In genomic region chr6:105810105-105810921, GRCh38 we compare ENCODE assay signal across 8 cellular contexts.
DNase-seq lines count a peak whose midpoint lies in the region; ATAC-seq and TF ChIP-seq lines count a peak whose summit lies in the region.

No MANE protein-coding gene starts in this region.

- H3K27ac ChIP-seq in MM.1S (ENCODE audit: low read length) (peak overlapping the region; percentile 39; the same call in 1 of the 2 replicates), heart left ventricle (peak overlapping the region in 4 of 12 donors; percentile 3 to 71 (median 20))

- no peaks in the 10 kb centered on the region for H4K20me1 ChIP-seq in MM.1S (ENCODE audit: insufficient read depth, low read length)

- BruUV-seq in Calu3 (replicated peaks; lab: Mats Ljungman, UMichigan) = no TSS peak

- H3K9me3 ChIP-seq in MM.1S (replicated peaks; ENCODE audit: insufficient read depth, low read length) (no peaks in the 10 kb centered on the region), heart left ventricle (no peaks in the 10 kb centered on the region)

- ATAC-seq in GM21723 (IDR thresholded peaks at IDR 0.05; ENCODE audit: unreplicated experiment) (peak; percentile 73), heart left ventricle (peak; percentile 78 to 94 (median 91)), GM19328 (IDR thresholded peaks at IDR 0.05; ENCODE audit: unreplicated experiment) (no peak)
- peak; percentile 90 for ATAC-seq in activated CD8-positive, alpha-beta T cell treated with anti-CD3 and anti-CD28 coated beads, Interleukin-2, amount 10 ng/mL, durations not matched to agents 7 days and 5 days

- H3K36me3 ChIP-seq in MM.1S (replicated peaks; ENCODE audit: insufficient read depth, low read length) (no peaks in the 10 kb centered on the region), heart left ventricle (no peaks in the 10 kb centered on the region)

- H3K79me2 ChIP-seq in MM.1S (ENCODE audit: low read length) = no peaks in the 10 kb centered on the region

- DNase-seq in Calu3 (peak; percentile 23), MM.1S (peak; percentile 73), heart left ventricle (peak in 4 of 5 donors; percentile 42 to 57 (median 48)), DMS79 (lab: John Stamatoyannopoulos, UW) (no peak)
- DNase-seq in activated CD8-positive, alpha-beta T cell treated with anti-CD3 and anti-CD28 coated beads, Interleukin-2, amount 10 ng/mL, durations not matched to agents 7 days and 5 days = peak; percentile 66
- DNase-seq in stimulated activated CD4-positive, alpha-beta T cell treated with anti-CD3 and anti-CD28 coated beads, Interleukin-4, amount 100 ng/mL, for 48 hours (ENCODE audit: low read depth in 2 of 2) = peak; percentile 26 to 52

- no peak overlapping the region for H3K4me3 Mint-ChIP-seq in Calu3 (ENCODE audit: low read depth, unreplicated experiment)
- peak overlapping the region; percentile 7 for H3K4me3 Mint-ChIP-seq in activated CD8-positive, alpha-beta T cell treated with anti-CD3 and anti-CD28 coated beads, Interleukin-2, amount 10 ng/mL, durations not matched to agents 7 days and 5 days

- peak overlapping the region; percentile 51 for H3K4me2 ChIP-seq in MM.1S (ENCODE audit: low read depth, low read length)

- POLR2A ChIA-PET in activated CD8-positive, alpha-beta T cell treated with anti-CD3 and anti-CD28 coated beads, Interleukin-2, amount 10 ng/mL, durations not matched to agents 7 days and 5 days (lab: Charles Lee) = interaction anchor here (1.0 kb wide), 1 partner anchor 184 kb away, joined by 3 read pairs; no protein-coding TSS in a partner anchor

- no peaks in the 10 kb centered on the region for H3K36me3 Mint-ChIP-seq in Calu3 (ENCODE audit: insufficient read depth, unreplicated experiment)
- peaks cover 5% of the 10 kb centered on the region for H3K36me3 Mint-ChIP-seq in activated CD8-positive, alpha-beta T cell treated with anti-CD3 and anti-CD28 coated beads, Interleukin-2, amount 10 ng/mL, durations not matched to agents 7 days and 5 days (ENCODE audit: low read depth)

- CTCF ChIA-PET in Calu3 (lab: Charles Lee) = interaction anchor here (0.6 kb wide), 3 partner anchors 22 to 73 kb away, joined by 3 to 4 read pairs (median 3); no protein-coding TSS in a partner anchor
- CTCF ChIA-PET in activated CD8-positive, alpha-beta T cell treated with anti-CD3 and anti-CD28 coated beads, Interleukin-2, amount 10 ng/mL, durations not matched to agents 7 days and 5 days (lab: Charles Lee) = no interaction called here

- H3K9me3 Mint-ChIP-seq in Calu3 (ENCODE audit: low read depth, unreplicated experiment) = no peaks in the 10 kb centered on the region
- no peaks in the 10 kb centered on the region for H3K9me3 Mint-ChIP-seq in activated CD8-positive, alpha-beta T cell treated with anti-CD3 and anti-CD28 coated beads, Interleukin-2, amount 10 ng/mL, durations not matched to agents 7 days and 5 days (ENCODE audit: insufficient read depth)

- H3K9ac ChIP-seq in MM.1S (ENCODE audit: low read length) = peak overlapping the region; percentile 1; the same call in 1 of the 2 replicates

- H3K4me1 Mint-ChIP-seq in Calu3 (ENCODE audit: low read depth, unreplicated experiment) = peaks cover 12% of the 10 kb centered on the region
- H3K4me1 Mint-ChIP-seq in activated CD8-positive, alpha-beta T cell treated with anti-CD3 and anti-CD28 coated beads, Interleukin-2, amount 10 ng/mL, durations not matched to agents 7 days and 5 days (ENCODE audit: low read depth) = peaks cover 61% of the 10 kb centered on the region

- H3K4me1 ChIP-seq in MM.1S (ENCODE audit: low read length) (peaks cover 21% of the 10 kb centered on the region), heart left ventricle (peaks cover 0 to 27% (median 14%) of the 10 kb centered on the region in 12 donors)

- 0 out of 2 replicates have a peak, but pooled peaks cover 10% of the 10 kb centered on the region for H3F3A ChIP-seq in MM.1S (ENCODE audit: insufficient read depth, low read length)

- H3K27ac Mint-ChIP-seq in Calu3 (ENCODE audit: unreplicated experiment) = peak overlapping the region; percentile 40
- H3K27ac Mint-ChIP-seq in activated CD8-positive, alpha-beta T cell treated with anti-CD3 and anti-CD28 coated beads, Interleukin-2, amount 10 ng/mL, durations not matched to agents 7 days and 5 days = peak overlapping the region; percentile 47

- H3K9me2 ChIP-seq in MM.1S (replicated peaks; ENCODE audit: insufficient read depth, low read length) = no peaks in the 10 kb centered on the region

- H3K27me3 Mint-ChIP-seq in Calu3 (ENCODE audit: unreplicated experiment) = no peaks in the 10 kb centered on the region
- no peaks in the 10 kb centered on the region for H3K27me3 Mint-ChIP-seq in activated CD8-positive, alpha-beta T cell treated with anti-CD3 and anti-CD28 coated beads, Interleukin-2, amount 10 ng/mL, durations not matched to agents 7 days and 5 days (ENCODE audit: low read depth)

- TF ChIP-seq POLR2A in heart left ventricle (IDR thresholded peaks at IDR 0.05) = no peak

- 16 to 45% (median 29%) methylated on average over 4 of the region's 4 CpGs for WGBS in heart left ventricle, 4 donors

- TF ChIP-seq CTCF in Calu3 (IDR thresholded peaks at IDR 0.05; ENCODE audit: unreplicated experiment) (no peak), MM.1S (IDR thresholded peaks at IDR 0.05; ENCODE audit: low read length) (no peak), heart left ventricle (IDR thresholded peaks at IDR 0.05) (no peak)

- H3K27me3 ChIP-seq in MM.1S (replicated peaks; ENCODE audit: insufficient read depth, low read length) = no peaks in the 10 kb centered on the region
- H3K27me3 ChIP-seq in heart left ventricle = peaks cover 0 to 4% (median 0%) of the 10 kb centered on the region in 9 donors

- peak overlapping the region; percentile 12; the same call in 1 of the 2 replicates for H2AFZ ChIP-seq in MM.1S (ENCODE audit: low read length)

- H3K4me3 ChIP-seq in MM.1S (ENCODE audit: low read length) (no peak overlapping the region), heart left ventricle (no peak overlapping the region)

- intact Hi-C loops in Calu3 (cut with micrococcal nuclease; ENCODE audit: unreplicated experiment) (no loop called here), heart left ventricle (cut with DNase I) (no loop called here)
